Comparison of ENCODE assay signal across 28 cellular contexts in the genomic region with DNA sequence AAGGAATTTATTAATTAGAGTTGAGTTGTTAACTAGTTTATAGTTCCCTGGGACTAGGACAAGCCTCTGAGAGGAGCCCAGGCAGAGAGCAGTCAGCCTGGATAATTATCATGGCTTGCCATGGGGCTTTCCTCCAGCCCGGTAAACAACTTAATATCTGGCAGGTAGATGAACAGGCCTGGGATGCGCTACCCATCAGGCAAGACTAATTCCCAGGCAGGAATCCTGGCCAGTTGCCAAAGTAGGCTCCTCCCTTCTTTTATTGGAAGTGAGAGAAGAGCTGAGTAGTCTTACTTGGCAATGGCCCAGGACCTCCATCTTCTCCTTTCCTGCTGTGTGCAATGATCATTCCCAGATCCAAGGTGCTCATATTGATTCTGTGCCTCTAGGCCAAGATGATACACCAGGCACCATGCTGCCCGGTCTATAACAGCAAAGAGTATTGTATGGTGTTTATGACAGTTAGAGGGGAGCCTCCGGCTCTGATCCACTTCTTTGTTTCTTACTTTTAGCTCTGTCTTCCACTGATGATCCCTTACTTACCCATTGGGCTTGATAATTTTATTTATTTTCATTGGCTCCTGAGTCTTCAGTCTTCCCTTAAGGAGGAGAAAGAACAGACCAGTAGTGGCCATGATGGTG.
A peak's percentile ranks its signal among the peaks of the same experiment; 100 is the strongest.
DNase-seq lines count a peak whose midpoint lies in the region; ATAC-seq, FAIRE-seq and TF ChIP-seq lines count a peak whose summit lies in the region.
"Had no signal": no experiment of that assay in that cellular context is flagged by ENCODE, and none has a peak within 500 bp of the region (broad histone marks: within the 10 kb centered on the region; RNA-seq: fewer than 3 reads in every experiment).

No MANE protein-coding gene starts in this region.

- H3K4me3 ChIP-seq in pancreas, result no peak overlapping the region
- H3K4me3 ChIP-seq: psoas muscle, thyroid gland had no signal

- POLR2A ChIA-PET in activated CD8-positive, alpha-beta T cell treated with anti-CD3 and anti-CD28 coated beads for 36 hours (lab: Charles Lee), result no interaction called here

- H3K36me3 ChIP-seq in pancreas, result no peaks in the 10 kb centered on the region
- H3K36me3 ChIP-seq: thyroid gland had no signal

- WGBS in pancreas, 2 donors, result 70 to 75% methylated on average over 4 of the region's 4 CpGs

- H3K4me3 Mint-ChIP-seq in activated CD8-positive, alpha-beta T cell treated with anti-CD3 and anti-CD28 coated beads for 36 hours, result no peak overlapping the region
- H3K4me3 Mint-ChIP-seq: activated CD8-positive, alpha-beta memory T cell treated with anti-CD3 and anti-CD28 coated beads, Interleukin-2, amount 10 ng/mL, durations not matched to agents 7 days and 5 days; central memory CD8-positive, alpha-beta T cell; effector memory CD8-positive, alpha-beta T cell; memory B cell; natural killer cell treated with Interleukin-12 subunit alpha and Interleukin-12 subunit beta and Interleukin-15 and Interleukin-18, amount 100 ng/mL, for 72 hours; stimulated activated naive B cell treated with anti-CD40 and anti-IgM and Interleukin-4, amounts not matched to agents 10 μg/mL and 1 μg/mL and 100 μg/mL, for 72 hours had no signal

- H3K27ac Mint-ChIP-seq in activated CD8-positive, alpha-beta T cell treated with anti-CD3 and anti-CD28 coated beads for 36 hours, result no peak overlapping the region
- H3K27ac Mint-ChIP-seq: activated CD8-positive, alpha-beta memory T cell treated with anti-CD3 and anti-CD28 coated beads, Interleukin-2, amount 10 ng/mL, durations not matched to agents 7 days and 5 days; effector memory CD8-positive, alpha-beta T cell; memory B cell; natural killer cell treated with Interleukin-12 subunit alpha and Interleukin-12 subunit beta and Interleukin-15 and Interleukin-18, amount 100 ng/mL, for 72 hours; stimulated activated naive B cell treated with anti-CD40 and anti-IgM and Interleukin-4, amounts not matched to agents 10 μg/mL and 1 μg/mL and 100 μg/mL, for 72 hours had no signal

- CTCF ChIA-PET in activated CD8-positive, alpha-beta T cell treated with anti-CD3 and anti-CD28 coated beads for 36 hours (lab: Charles Lee), result no interaction called here

- in situ Hi-C loops in G401 (cut with HindIII; ENCODE audit: low sequenced_read_pairs) (no loop called here), GM13977 (cut with MboI; ENCODE audit: low pct_unique_long_range_greater_than_20kb, low sequenced_read_pairs, unreplicated experiment) (no loop called here)

- no peak for FAIRE-seq in pancreas (lab: Jason Lieb, UNC)
- FAIRE-seq: GM12892, H1 had no signal

- H3K9me3 Mint-ChIP-seq in activated CD8-positive, alpha-beta T cell treated with anti-CD3 and anti-CD28 coated beads for 36 hours, result no peaks in the 10 kb centered on the region
- H3K9me3 Mint-ChIP-seq: central memory CD8-positive, alpha-beta T cell; memory B cell; natural killer cell treated with Interleukin-12 subunit alpha and Interleukin-12 subunit beta and Interleukin-15 and Interleukin-18, amount 100 ng/mL, for 72 hours had no signal

- ATAC-seq in activated CD8-positive, alpha-beta T cell treated with anti-CD3 and anti-CD28 coated beads for 36 hours, result no peak
- ATAC-seq in pancreas (no peak), HG02973 (IDR thresholded peaks at IDR 0.05; ENCODE audit: unreplicated experiment) (no peak)
- ATAC-seq: activated CD8-positive, alpha-beta memory T cell treated with anti-CD3 and anti-CD28 coated beads, Interleukin-2, amount 10 ng/mL, durations not matched to agents 7 days and 5 days; effector memory CD8-positive, alpha-beta T cell; natural killer cell treated with Interleukin-12 subunit alpha and Interleukin-12 subunit beta and Interleukin-15 and Interleukin-18, amount 100 ng/mL, for 72 hours; psoas muscle; stimulated activated naive B cell treated with anti-CD40 and anti-IgM and Interleukin-4, amounts not matched to agents 10 μg/mL and 1 μg/mL and 100 μg/mL, for 72 hours had no signal

- peaks cover 4% of the 10 kb centered on the region for H3K27me3 Mint-ChIP-seq in activated CD8-positive, alpha-beta T cell treated with anti-CD3 and anti-CD28 coated beads for 36 hours

- peak; percentile 82 for DNase-seq in G401 (ENCODE audit: low spot score)
- peak; percentile 74 for DNase-seq in NCI-H1105 treated with DMSO at 0.1 percent for 48 hours (lab: John Stamatoyannopoulos, UW)
- DNase-seq in RPMI7951 (ENCODE audit: low read depth), result peak; percentile 7
- peak; percentile 3 for DNase-seq in glomerular visceral epithelial cell (ENCODE audit: extremely low spot score)
- no peak for DNase-seq in GM13977 (ENCODE audit: low spot score)
- DNase-seq in activated CD8-positive, alpha-beta T cell treated with anti-CD3 and anti-CD28 coated beads for 36 hours, result no peak
- no peak for DNase-seq in pancreas
- DNase-seq: activated CD4-positive, CD25-positive, alpha-beta regulatory T cell treated with anti-CD3 and anti-CD28 coated beads, Interleukin-2, amount 50 U/mL, for 72 hours; activated CD8-positive, alpha-beta memory T cell treated with anti-CD3 and anti-CD28 coated beads, Interleukin-2, amount 10 ng/mL, durations not matched to agents 7 days and 5 days; activated gamma-delta T cell; AML-193; amniotic stem cell; Caco-2; effector memory CD8-positive, alpha-beta T cell; hypothalamus; NK-92 treated with Interleukin-12 subunit alpha and Interleukin-12 subunit beta, amount 100 ng/mL, for 24 hours; psoas muscle; Right ventricle myocardium superior; stimulated activated naive B cell treated with anti-CD40 and anti-IgM and Interleukin-4, amounts not matched to agents 10 μg/mL and 1 μg/mL and 100 μg/mL, for 72 hours; T-helper 2 cell had no signal

- no peaks in the 10 kb centered on the region for H3K4me1 Mint-ChIP-seq in activated CD8-positive, alpha-beta T cell treated with anti-CD3 and anti-CD28 coated beads for 36 hours (ENCODE audit: low read depth)
- H3K4me1 Mint-ChIP-seq: activated CD8-positive, alpha-beta memory T cell treated with anti-CD3 and anti-CD28 coated beads, Interleukin-2, amount 10 ng/mL, durations not matched to agents 7 days and 5 days; central memory CD8-positive, alpha-beta T cell; memory B cell; stimulated activated naive B cell treated with anti-CD40 and anti-IgM and Interleukin-4, amounts not matched to agents 10 μg/mL and 1 μg/mL and 100 μg/mL, for 72 hours had no signal

- H3K36me3 Mint-ChIP-seq in activated CD8-positive, alpha-beta T cell treated with anti-CD3 and anti-CD28 coated beads for 36 hours (ENCODE audit: low read depth), result no peaks in the 10 kb centered on the region
- H3K36me3 Mint-ChIP-seq: activated CD8-positive, alpha-beta memory T cell treated with anti-CD3 and anti-CD28 coated beads, Interleukin-2, amount 10 ng/mL, durations not matched to agents 7 days and 5 days; memory B cell; natural killer cell treated with Interleukin-12 subunit alpha and Interleukin-12 subunit beta and Interleukin-15 and Interleukin-18, amount 100 ng/mL, for 72 hours; stimulated activated naive B cell treated with anti-CD40 and anti-IgM and Interleukin-4, amounts not matched to agents 10 μg/mL and 1 μg/mL and 100 μg/mL, for 72 hours had no signal

- TF ChIP-seq CTCF in GM13977 (IDR thresholded peaks at IDR 0.05; ENCODE audit: extremely low read depth, insufficient read depth, missing control alignments) (no peak), pancreas (IDR thresholded peaks at IDR 0.05) (no peak)
- no peak for TF ChIP-seq CTCF in activated CD8-positive, alpha-beta T cell treated with anti-CD3 and anti-CD28 coated beads for 36 hours (IDR thresholded peaks at IDR 0.05)

- no peaks in the 10 kb centered on the region for H3K4me1 ChIP-seq in pancreas
- H3K4me1 ChIP-seq: Caco-2, psoas muscle, thyroid gland had no signal

- H3K27me3 ChIP-seq in pancreas, result no peaks in the 10 kb centered on the region
- H3K27me3 ChIP-seq: thyroid gland had no signal

- no peak overlapping the region for H3K27ac ChIP-seq in pancreas
- H3K27ac ChIP-seq: KMS-11, psoas muscle, thyroid gland had no signal

- intact Hi-C loops in activated CD8-positive, alpha-beta T cell treated with anti-CD3 and anti-CD28 coated beads for 36 hours (cut with micrococcal nuclease), result no loop called here
- intact Hi-C loops in pancreas (cut with DNase I), result no loop called here

- H3K9me3 ChIP-seq in pancreas, result no peaks in the 10 kb centered on the region
- H3K9me3 ChIP-seq: Caco-2, psoas muscle, thyroid gland had no signal

Comparison
In these comparisons a context has a peak if more than half of its experiments do, and no peak if none do; other contexts are left out.
1. DNase-seq: peak in G401 (single experiment), NCI-H1105 treated with DMSO at 0.1 percent for 48 hours (single experiment), RPMI7951 (single experiment) and glomerular visceral epithelial cell (single experiment); none in GM13977 (single experiment), activated CD8-positive, alpha-beta T cell treated with anti-CD3 and anti-CD28 coated beads for 36 hours (single experiment) and pancreas (0 of 6).